ENCODE assay signal across 17 cellular contexts in the genomic region with DNA sequence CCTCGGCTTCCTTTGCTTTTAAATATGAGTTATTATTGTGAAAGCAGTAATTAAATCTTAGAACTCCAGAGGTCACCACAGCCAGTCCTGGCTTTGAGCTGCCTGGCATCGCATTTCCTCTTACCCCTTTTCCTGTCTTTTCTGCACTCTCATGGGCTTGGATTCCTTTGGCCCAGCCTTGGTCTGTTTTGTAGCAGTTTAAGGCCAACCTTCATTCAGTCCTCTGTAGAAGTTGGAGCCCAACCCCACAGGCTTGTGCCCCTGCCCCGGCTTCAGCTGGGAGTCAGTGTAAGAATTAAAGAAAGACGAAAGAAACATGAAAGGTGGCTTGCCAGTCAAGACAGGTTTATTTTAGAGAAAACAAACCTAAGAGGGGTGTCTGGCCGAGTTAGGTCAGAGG. TPM values are rescaled to one million over a fixed set of nuclear protein-coding genes. Genes with fewer than 3 reads are reported as not detected.
A peak's percentile ranks its signal among the peaks of the same experiment; 100 is the strongest.
DNase-seq lines count a peak whose midpoint lies in the region; ATAC-seq and TF ChIP-seq lines count a peak whose summit lies in the region.
"Had no signal": no experiment of that assay in that cellular context is flagged by ENCODE, and none has a peak within 500 bp of the region (broad histone marks: within the 10 kb centered on the region; RNA-seq: fewer than 3 reads in every experiment).

No MANE protein-coding gene starts in this region.

- H3K9me3 ChIP-seq in RWPE2 (ENCODE audit: severe bottlenecking) (no peaks in the 10 kb centered on the region), esophagus muscularis mucosa (no peaks in the 10 kb centered on the region)
- H3K9me3 ChIP-seq: BE2C had no signal

- 86% methylated on average over 5 of the region's 5 CpGs for WGBS in esophagus muscularis mucosa

- TF ChIP-seq EP300 in esophagus muscularis mucosa (IDR thresholded peaks at IDR 0.05), result no peak

- H3K27ac ChIP-seq in RWPE2 (ENCODE audit: poor library complexity, severe bottlenecking) (no peak overlapping the region), esophagus muscularis mucosa (replicated peaks in 1 of 4) (no peak overlapping the region)
- H3K27ac ChIP-seq: HL-60, PC-9 had no signal

- no peaks in the 10 kb centered on the region for H3K36me3 ChIP-seq in RWPE2 (ENCODE audit: low read depth)
- H3K36me3 ChIP-seq in esophagus muscularis mucosa, result no peaks in the 10 kb centered on the region
- H3K36me3 ChIP-seq: BE2C had no signal

- no peak for TF ChIP-seq POLR2A in esophagus muscularis mucosa (IDR thresholded peaks at IDR 0.05; ENCODE audit: low read depth)

- H3K4me1 ChIP-seq in RWPE2 (ENCODE audit: insufficient read depth, poor library complexity, severe bottlenecking), result no peaks in the 10 kb centered on the region
- H3K4me1 ChIP-seq in esophagus muscularis mucosa, result peaks cover 4 to 12% (median 9%) of the 10 kb centered on the region in 4 donors
- H3K4me1 ChIP-seq: BE2C had no signal

- intact Hi-C loops in esophagus muscularis mucosa (cut with DNase I), result no loop called here

- no peak for ATAC-seq in RWPE2 (ENCODE audit: low read depth)
- ATAC-seq in GM19467 (IDR thresholded peaks at IDR 0.05; ENCODE audit: unreplicated experiment), result no peak
- ATAC-seq: WTC11 had no signal

- H3K27me3 ChIP-seq in RWPE2 (ENCODE audit: insufficient read depth, poor library complexity, severe bottlenecking) (no peaks in the 10 kb centered on the region), esophagus muscularis mucosa (peaks cover 0 to 48% (median 17%) of the 10 kb centered on the region in 4 donors)

- no peak overlapping the region for H3K4me3 ChIP-seq in RWPE2 (ENCODE audit: severe bottlenecking)
- H3K4me3 ChIP-seq in esophagus muscularis mucosa, result no peak overlapping the region
- H3K4me3 ChIP-seq: PC-9 had no signal

- peak; percentile 25 for TF ChIP-seq CTCF in RWPE2 (IDR thresholded peaks at IDR 0.05; ENCODE audit: poor library complexity, severe bottlenecking)
- no peak for TF ChIP-seq CTCF in esophagus muscularis mucosa (IDR thresholded peaks at IDR 0.05)

- DNase-seq in CD1c-positive myeloid dendritic cell (ENCODE audit: extremely low spot score) (peak; percentile 10), HT-29 (ENCODE audit: low spot score) (peak; percentile 44), RWPE2 (ENCODE audit: low spot score) (peak; percentile 6), medulla oblongata (ENCODE audit: extremely low spot score) (peak; percentile 36), esophagus muscularis mucosa (ENCODE audit: extremely low spot score) (no peak), NCI-H2227 (lab: John Stamatoyannopoulos, UW; ENCODE audit: unreplicated experiment) (no peak)
- DNase-seq: activated CD8-positive, alpha-beta memory T cell treated with anti-CD3 and anti-CD28 coated beads, Interleukin-2, amount 50 U/mL, for 4 hours; BE2C; NCI-H345; PC-9; stimulated activated CD4-positive, alpha-beta T cell treated with anti-CD3 and anti-CD28 coated beads, Interleukin-12 subunit alpha, Interleukin-12 subunit beta, amount 100 ng/mL, for 4 hours had no signal

RNA-seq across cellular contexts. Expression of a gene that starts 14.6 kb away (rescaled TPM):
- 0.13 and 0.81 TPM in 2 replicates for total RNA-seq in HT-29 (2014; rRNA removed; shearing (Covaris generic))
- under 1 TPM in 2 of 4 donors, not detected in 2; 0.29 to 0.33 TPM for total RNA-seq in esophagus muscularis mucosa
- total RNA-seq: cardiac septum had no signal

RNA-seq across cellular contexts. Expression of a gene that starts 26.8 kb away (rescaled TPM):
- 3.8 and 11.9 TPM in 2 replicates for total RNA-seq in HT-29 (2014; rRNA removed; shearing (Covaris generic))
- 1 to 10 TPM in 3 of 4 donors, under 1 TPM in 1; 0.83 to 8.4 (median 4.5) TPM for total RNA-seq in esophagus muscularis mucosa
- total RNA-seq: frontal cortex had no signal

RNA-seq across cellular contexts. Expression of a gene that starts 31.5 kb away (rescaled TPM):
- 0.21 TPM in 1 of 2 replicates, not detected in the other for total RNA-seq in HT-29 (2014; rRNA removed; shearing (Covaris generic))
- total RNA-seq in esophagus muscularis mucosa, result under 1 TPM in 2 of 4 donors, not detected in 2; 0.19 to 0.42 TPM
- total RNA-seq: cardiac septum, frontal cortex, omental fat pad had no signal

Comparison
In these comparisons a context has a peak if more than half of its experiments do, and no peak if none do; other contexts are left out.
1. DNase-seq: peak in CD1c-positive myeloid dendritic cell (single experiment), HT-29 (single experiment), RWPE2 (single experiment) and medulla oblongata (single experiment); none in esophagus muscularis mucosa (single experiment) and NCI-H2227 (single experiment).